In the genomic region with DNA sequence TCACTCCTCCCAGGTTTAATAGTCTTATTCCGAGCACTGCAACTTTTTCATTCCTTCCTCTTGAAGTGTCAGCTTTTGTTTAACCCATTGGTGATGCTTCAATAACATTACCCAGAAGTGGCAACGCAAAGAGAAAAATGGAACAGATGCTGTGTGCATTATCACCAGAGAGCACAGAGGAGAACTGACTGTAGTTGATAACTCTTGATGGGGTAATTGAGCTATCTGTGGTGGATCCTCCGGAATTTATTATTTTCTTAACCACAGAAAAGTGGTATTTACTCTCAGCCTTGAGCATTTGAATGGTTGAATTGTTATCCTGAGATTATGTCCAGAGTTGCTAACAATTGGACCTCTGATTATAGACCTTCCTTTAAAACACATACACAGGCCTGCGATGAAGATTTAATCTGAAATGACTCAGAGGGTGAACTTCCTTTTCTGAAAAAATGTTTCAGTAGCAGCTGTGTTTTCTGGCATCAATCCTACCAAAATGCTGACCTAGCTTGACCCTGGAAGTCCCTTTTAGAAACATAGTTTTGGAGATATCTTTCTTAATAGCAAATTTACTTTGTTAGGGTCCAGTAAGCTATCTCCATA, we compare ENCODE assay signal across 15 cellular contexts.
DNase-seq lines count a peak whose midpoint lies in the region; ATAC-seq, FAIRE-seq and TF ChIP-seq lines count a peak whose summit lies in the region.
"Had no signal": no experiment of that assay in that cellular context is flagged by ENCODE, and none has a peak within 500 bp of the region (broad histone marks: within the 10 kb centered on the region; RNA-seq: fewer than 3 reads in every experiment).

No MANE protein-coding gene starts in this region.

- no peak overlapping the region for H3K4me3 ChIP-seq in PC-3 (ENCODE audit: low read length)
- H3K4me3 ChIP-seq: esophagus squamous epithelium, tibial nerve had no signal

- H3K9ac ChIP-seq in PC-3 (ENCODE audit: low read length), result no peak overlapping the region

- H3K79me2 ChIP-seq in PC-3 (ENCODE audit: low read length), result no peaks in the 10 kb centered on the region

- peak overlapping the region; percentile 63 for H3K27ac Mint-ChIP-seq in endothelial cell (ENCODE audit: unreplicated experiment)
- H3K27ac Mint-ChIP-seq: activated B cell treated with CpG ODN at 0.5 μM for 24 hours, B cell had no signal

- CTCF ChIA-PET in PC-3 (lab: Charles Lee), result interaction anchor here (0.6 kb wide), 1 partner anchor 361 kb away, joined by 3 read pairs; no protein-coding TSS in a partner anchor

- no peak for FAIRE-seq in GM19239 (lab: Jason Lieb, UNC)

- no peaks in the 10 kb centered on the region for H3K36me3 Mint-ChIP-seq in endothelial cell (ENCODE audit: low read depth, unreplicated experiment)

- H3K4me2 ChIP-seq in PC-3 (ENCODE audit: low read length), result peak overlapping the region; percentile 18

- POLR2A ChIA-PET in PC-3 (lab: Charles Lee; ENCODE audit: unreplicated experiment), result interaction anchor here (0.6 kb wide), 2 partner anchors 44 to 400 kb away, joined by 3 to 4 read pairs; no protein-coding TSS in a partner anchor

- H3F3A ChIP-seq in PC-3 (ENCODE audit: low read length, unreplicated experiment), result no peaks in the 10 kb centered on the region

- no peaks in the 10 kb centered on the region for H4K20me1 ChIP-seq in PC-3 (ENCODE audit: low read length)

- peaks cover 27% of the 10 kb centered on the region for H3K4me1 ChIP-seq in PC-3 (ENCODE audit: insufficient read depth, low read length)
- H3K4me1 ChIP-seq: esophagus squamous epithelium had no signal

- H2AFZ ChIP-seq in PC-3 (ENCODE audit: low read length), result no peak overlapping the region

- H3K36me3 ChIP-seq in PC-3 (ENCODE audit: low read depth, low read length), result no peaks in the 10 kb centered on the region
- H3K36me3 ChIP-seq: esophagus squamous epithelium, tibial nerve had no signal

- H3K9me2 ChIP-seq in PC-3 (replicated peaks; ENCODE audit: low read length), result no peaks in the 10 kb centered on the region

- no peak for TF ChIP-seq CTCF in PC-3 (conservative IDR thresholded peaks at IDR 0.05; ENCODE audit: low read depth, low read length)
- no peak for TF ChIP-seq CTCF in endothelial cell (IDR thresholded peaks at IDR 0.05; ENCODE audit: unreplicated experiment)

- H3K9me3 ChIP-seq in PC-3 (ENCODE audit: low read length), result no peaks in the 10 kb centered on the region
- H3K9me3 ChIP-seq: esophagus squamous epithelium, tibial nerve had no signal

- H3K4me1 Mint-ChIP-seq in endothelial cell (ENCODE audit: unreplicated experiment), result peaks cover 22% of the 10 kb centered on the region
- H3K4me1 Mint-ChIP-seq: activated B cell treated with CpG ODN at 0.5 μM for 24 hours, B cell had no signal

- DNase-seq in COLO829 (ENCODE audit: low spot score) (peak; percentile 40), PC-3 (peak; percentile 90), endothelial cell (ENCODE audit: low spot score) (no peak), myocyte (ENCODE audit: low read depth) (peak; percentile 89), T-helper 9 cell (no peak), GM19239 (ENCODE audit: insufficient read length, low spot score) (no peak), NCI-H146 treated with DMSO at 0.1 percent for 48 hours (lab: John Stamatoyannopoulos, UW; ENCODE audit: unreplicated experiment) (no peak)
- DNase-seq: activated B cell treated with CpG ODN at 0.5 μM for 24 hours; activated T-cell treated with anti-CD3 and anti-CD28 coated beads, Interleukin-2, amount 50 U/mL, for 1 hour; aorta; esophagus squamous epithelium; posterior cingulate gyrus had no signal

- intact Hi-C loops in PC-3 (cut with micrococcal nuclease), result loop anchor here (5.0 to 10.0 kb wide), 5 partner anchors 199 to 807 kb away; no protein-coding TSS in a partner anchor

- no peaks in the 10 kb centered on the region for H3K9me3 Mint-ChIP-seq in endothelial cell (ENCODE audit: unreplicated experiment)

- no peak overlapping the region for H3K4me3 Mint-ChIP-seq in endothelial cell (ENCODE audit: unreplicated experiment)
- H3K4me3 Mint-ChIP-seq: activated B cell treated with CpG ODN at 0.5 μM for 24 hours, B cell had no signal

- H3K27me3 Mint-ChIP-seq in endothelial cell (ENCODE audit: unreplicated experiment), result no peaks in the 10 kb centered on the region
- H3K27me3 Mint-ChIP-seq: activated B cell treated with CpG ODN at 0.5 μM for 24 hours, B cell had no signal

- no TSS peak for BruUV-seq in PC-3 (replicated peaks; lab: Mats Ljungman, UMichigan)

- no peaks in the 10 kb centered on the region for H3K27me3 ChIP-seq in PC-3 (ENCODE audit: low read length)
- H3K27me3 ChIP-seq: esophagus squamous epithelium, tibial nerve had no signal

- H3K27ac ChIP-seq in PC-3 (ENCODE audit: low read length), result peak overlapping the region; percentile 29
- H3K27ac ChIP-seq: esophagus squamous epithelium, tibial nerve had no signal

- peak; percentile 90 for ATAC-seq in PC-3
- ATAC-seq in GM21529 (IDR thresholded peaks at IDR 0.05; ENCODE audit: unreplicated experiment), result no peak

Comparison
In these comparisons a context has a peak if more than half of its experiments do, and no peak if none do; other contexts are left out.
1. DNase-seq: peak in COLO829 (single experiment), PC-3 (single experiment) and myocyte (single experiment); none in endothelial cell (single experiment), T-helper 9 cell (single experiment), GM19239 (single experiment) and NCI-H146 treated with DMSO at 0.1 percent for 48 hours (single experiment).